1 cellular context compared by ENCODE assay signal in the genomic region with DNA sequence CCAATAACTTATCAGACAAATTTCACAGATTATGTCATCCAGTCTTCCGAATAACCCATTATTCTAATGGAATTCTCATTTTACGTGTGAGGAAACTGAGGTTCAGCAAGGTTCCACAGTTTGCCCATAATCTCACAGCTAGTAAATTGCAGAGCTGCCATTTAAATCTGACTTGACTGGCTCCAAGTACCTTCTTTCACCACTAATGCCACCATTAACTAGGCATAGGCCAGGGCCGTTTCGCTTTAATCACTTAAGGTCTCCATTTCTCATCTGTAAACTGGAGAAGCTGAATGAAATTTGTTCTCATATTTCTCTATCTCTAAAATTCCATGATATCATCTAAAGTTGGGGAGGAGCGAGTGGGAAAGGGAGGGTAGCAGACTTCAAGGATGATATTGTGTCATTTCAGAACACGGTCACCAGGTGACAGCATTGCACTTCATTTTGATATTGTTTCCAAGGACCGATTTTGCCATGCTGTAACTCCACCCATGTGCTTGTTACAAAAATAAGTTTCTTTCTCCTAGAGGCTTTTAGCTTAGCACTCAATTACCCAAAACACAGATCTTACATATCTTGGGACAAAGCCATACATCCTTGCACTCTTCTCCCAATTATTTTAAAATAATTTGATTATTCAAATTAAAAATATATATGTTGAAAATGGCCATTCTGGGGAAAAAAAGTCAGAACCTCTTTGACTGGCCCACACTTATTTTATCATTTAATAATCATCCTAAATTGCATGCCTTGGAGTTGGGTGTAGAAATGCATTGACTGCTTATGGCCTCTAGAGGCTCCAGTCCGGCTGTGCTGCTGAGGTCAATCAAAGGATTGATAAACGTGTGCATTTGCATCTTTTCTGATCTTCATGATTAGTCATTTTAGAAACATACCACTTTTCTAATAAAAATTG.
TF ChIP-seq lines count a peak whose summit lies in the region.

No MANE protein-coding gene starts in this region.

TF ChIP-seq in IMR-90, 13 proteins besides CTCF, POLR2A, EP300 and RAD21 (continued from another document):
- no peak for TF ChIP-seq FOS (IDR thresholded peaks at IDR 0.05; ENCODE audit: low read depth, low read length)
